In genomic region chr10:89171263-89171872, GRCh38 we compare ENCODE assay signal across 17 cellular contexts. TPM values are rescaled to one million over a fixed set of nuclear protein-coding genes. Genes with fewer than 3 reads are reported as not detected.
DNase-seq lines count a peak whose midpoint lies in the region; TF ChIP-seq lines count a peak whose summit lies in the region.
"Had no signal": no experiment of that assay in that cellular context is flagged by ENCODE, and none has a peak within 500 bp of the region (broad histone marks: within the 10 kb centered on the region; RNA-seq: fewer than 3 reads in every experiment).

No MANE protein-coding gene starts in this region.

- no peaks in the 10 kb centered on the region for H3K36me3 ChIP-seq in mammary epithelial cell (ENCODE audit: insufficient read depth, low read length)
- no peaks in the 10 kb centered on the region for H3K36me3 ChIP-seq in breast epithelium
- no peaks in the 10 kb centered on the region for H3K36me3 ChIP-seq in iPS DF 6.9 (ENCODE audit: control insufficient read depth, insufficient read depth, low read length)
- no peaks in the 10 kb centered on the region for H3K36me3 ChIP-seq in neural progenitor cell
- H3K36me3 ChIP-seq: Peyer's patch had no signal

- peaks cover 15% of the 10 kb centered on the region for H3K4me1 ChIP-seq in mammary epithelial cell (ENCODE audit: insufficient read depth, low read length)
- no peaks in the 10 kb centered on the region for H3K4me1 ChIP-seq in breast epithelium
- H3K4me1 ChIP-seq in iPS DF 6.9 (ENCODE audit: control insufficient read depth, insufficient read depth, low read length), result no peaks in the 10 kb centered on the region; the same call in 1 of the 2 replicates
- H3K4me1 ChIP-seq in neural progenitor cell, result peaks cover 19% of the 10 kb centered on the region
- H3K4me1 ChIP-seq: Caco-2, Peyer's patch had no signal

- no peak overlapping the region for H3K4me3 Mint-ChIP-seq in neural progenitor cell

- peak; percentile 26 for DNase-seq in mammary epithelial cell
- no peak for DNase-seq in breast epithelium (ENCODE audit: low spot score in 2 of 2)
- DNase-seq in astrocyte of the hippocampus (ENCODE audit: low read depth, low spot score), result peak; percentile 16
- DNase-seq in iPS DF 6.9 (ENCODE audit: low read depth, low spot score), result peak; percentile 2
- no peak for DNase-seq in SW 1271 (lab: John Stamatoyannopoulos, UW)
- DNase-seq in cortex of kidney (lab: John Stamatoyannopoulos, UW), result no peak
- DNase-seq in lower leg skin (ENCODE audit: low spot score in 2 of 2), result no peak
- DNase-seq in neural progenitor cell (ENCODE audit: low spot score), result no peak
- DNase-seq: Caco-2, DMS79 treated with DMSO at 0.1 percent for 48 hours, GDM1, NCI-H1048, NCI-H2171, NCI-H524, Peyer's patch, SHP77 had no signal

- H3K79me2 ChIP-seq in mammary epithelial cell (ENCODE audit: insufficient read depth, low read length), result no peaks in the 10 kb centered on the region
- no peaks in the 10 kb centered on the region for H3K79me2 ChIP-seq in neural progenitor cell (ENCODE audit: low read depth)

- H4K20me1 ChIP-seq in mammary epithelial cell (ENCODE audit: insufficient read depth, low read length) (no peaks in the 10 kb centered on the region), neural progenitor cell (ENCODE audit: low read depth) (no peaks in the 10 kb centered on the region)

- H3K4me3 ChIP-seq in mammary epithelial cell (replicated peaks in 1 of 3; ENCODE audit: insufficient read depth in 1 of 3, low read depth in 2 of 3, low read length in 3 of 3), result no peak overlapping the region
- no peak overlapping the region for H3K4me3 ChIP-seq in breast epithelium
- no peak overlapping the region for H3K4me3 ChIP-seq in iPS DF 6.9 (ENCODE audit: low read length)
- H3K4me3 ChIP-seq in lower leg skin (ENCODE audit: low read depth, poor library complexity, severe bottlenecking), result no peak overlapping the region
- H3K4me3 ChIP-seq in neural progenitor cell, result no peak overlapping the region
- H3K4me3 ChIP-seq: Peyer's patch had no signal

- intact Hi-C loops in mammary epithelial cell (cut with micrococcal nuclease) (no loop called here), breast epithelium (cut with DNase I; ENCODE audit: low total_unique reads) (loop anchor here (10.0 kb wide), 1 partner anchor 1663 kb away; no protein-coding TSS in a partner anchor), lower leg skin (cut with DNase I; ENCODE audit: low total_unique reads) (no loop called here)

- H3F3A ChIP-seq in neural progenitor cell (ENCODE audit: low read depth), result peaks cover 10% of the 10 kb centered on the region

- in situ Hi-C loops in mammary epithelial cell (cut with MboI; ENCODE audit: low sequenced_read_pairs in 2 of 2), result no loop called here

- H3K9me3 ChIP-seq in mammary epithelial cell (replicated peaks; ENCODE audit: insufficient read depth, low read length) (no peaks in the 10 kb centered on the region), breast epithelium (no peaks in the 10 kb centered on the region), iPS DF 6.9 (ENCODE audit: control insufficient read depth, insufficient read depth, low read length) (no peaks in the 10 kb centered on the region), neural progenitor cell (ENCODE audit: low read depth) (no peaks in the 10 kb centered on the region)
- H3K9me3 ChIP-seq: Caco-2, Peyer's patch had no signal

- H2AFZ ChIP-seq in mammary epithelial cell (ENCODE audit: low read depth, low read length) (peak overlapping the region; percentile 37), neural progenitor cell (replicated peaks) (no peak overlapping the region)

- H3K27ac ChIP-seq in mammary epithelial cell (ENCODE audit: insufficient read depth, low read depth, low read length) (no peak overlapping the region), breast epithelium (no peak overlapping the region), iPS DF 6.9 (ENCODE audit: low read length) (no peak overlapping the region), neural progenitor cell (no peak overlapping the region)
- H3K27ac ChIP-seq: C4-2B, Peyer's patch had no signal

- no peaks in the 10 kb centered on the region for H3K9me3 Mint-ChIP-seq in neural progenitor cell

- H3K4me2 ChIP-seq in mammary epithelial cell (ENCODE audit: insufficient read depth, low read depth, low read length) (no peak overlapping the region), neural progenitor cell (no peak overlapping the region)

- H3K27me3 ChIP-seq in mammary epithelial cell (ENCODE audit: insufficient read depth, low read length), result no peaks in the 10 kb centered on the region
- H3K27me3 ChIP-seq in breast epithelium, result no peaks in the 10 kb centered on the region
- H3K27me3 ChIP-seq in iPS DF 6.9 (ENCODE audit: control insufficient read depth, insufficient read depth, low read length), result no peaks in the 10 kb centered on the region
- no peaks in the 10 kb centered on the region for H3K27me3 ChIP-seq in neural progenitor cell
- H3K27me3 ChIP-seq: Peyer's patch had no signal

- H3K9ac ChIP-seq in mammary epithelial cell (ENCODE audit: insufficient read depth, low read length) (no peak overlapping the region), neural progenitor cell (no peak overlapping the region)

- dilution Hi-C loops in mammary epithelial cell (cut with HindIII; ENCODE audit: low sequenced_read_pairs), result no loop called here

- H3K4me1 Mint-ChIP-seq in neural progenitor cell, result peaks cover 8% of the 10 kb centered on the region

- H3K27me3 Mint-ChIP-seq in neural progenitor cell (ENCODE audit: insufficient read depth, low read depth), result no peaks in the 10 kb centered on the region

- TF ChIP-seq POLR2A in breast epithelium (IDR thresholded peaks at IDR 0.05), result no peak
- no peak for TF ChIP-seq POLR2A in lower leg skin (IDR thresholded peaks at IDR 0.05)

- H3K36me3 Mint-ChIP-seq in neural progenitor cell, result no peaks in the 10 kb centered on the region

- no peak overlapping the region for H3K27ac Mint-ChIP-seq in neural progenitor cell

- TF ChIP-seq CTCF in mammary epithelial cell (conservative IDR thresholded peaks at IDR 0.05 in 1 of 2, IDR thresholded peaks at IDR 0.05 in 1 of 2; ENCODE audit: extremely low read depth in 1 of 2, insufficient read depth in 1 of 2, low read depth in 1 of 2, low read length in 2 of 2), result no peak
- TF ChIP-seq CTCF in breast epithelium (IDR thresholded peaks at IDR 0.05), result no peak
- TF ChIP-seq CTCF in lower leg skin (IDR thresholded peaks at IDR 0.05), result no peak
- no peak for TF ChIP-seq CTCF in neural progenitor cell (IDR thresholded peaks at IDR 0.05)

- BruUV-seq in mammary epithelial cell (replicated peaks; lab: Mats Ljungman, UMichigan), result no TSS peak

- 0% methylated on average over 2 of the region's 2 CpGs for WGBS in mammary epithelial cell (ENCODE audit: low coverage, missing lambda C conversion rate)
- WGBS in iPS DF 6.9 (ENCODE audit: insufficient coverage, insufficient read length), result no CpG with 5 or more reads among the region's 2 CpGs
- 54 to 84% methylated on average over 2 of the region's 2 CpGs for WGBS in lower leg skin, 2 donors

- CTCF ChIA-PET in mammary epithelial cell (lab: Charles Lee; ENCODE audit: low non-redundant PET), result interaction anchor here (0.6 kb wide), 1 partner anchor 9 kb away, joined by 4 read pairs; no protein-coding TSS in a partner anchor

RNA-seq across cellular contexts. Expression of gene CH25H, which starts 35.7 kb away (rescaled TPM):
- total RNA-seq in mammary epithelial cell (under 1 TPM in 1 of 2 donors, not detected in 1; 0.17 TPM), breast epithelium (1 to 10 TPM in 2 of 3 donors, under 1 TPM in 1; 0.16 to 6.0 (median 2.0) TPM), lower leg skin (1 to 10 TPM in 2 of 4 donors, under 1 TPM in 2; 0.45 to 2.8 (median 0.97) TPM), neural progenitor cell (ENCODE audit: low replicate concordance) (not detected in 2 replicates)
- polyA plus RNA-seq in mammary epithelial cell, result not detected
- not detected for polyA minus RNA-seq in mammary epithelial cell
- total RNA-seq: Caco-2 had no signal

Comparison
In these comparisons a context has a peak if more than half of its experiments do, and no peak if none do; other contexts are left out.
1. DNase-seq: peak in mammary epithelial cell (single experiment), astrocyte of the hippocampus (single experiment) and iPS DF 6.9 (single experiment); none in breast epithelium (0 of 2), SW 1271 (0 of 2), cortex of kidney (single experiment), lower leg skin (0 of 2) and neural progenitor cell (single experiment).